8 cellular contexts compared by ENCODE assay signal in the genomic region with DNA sequence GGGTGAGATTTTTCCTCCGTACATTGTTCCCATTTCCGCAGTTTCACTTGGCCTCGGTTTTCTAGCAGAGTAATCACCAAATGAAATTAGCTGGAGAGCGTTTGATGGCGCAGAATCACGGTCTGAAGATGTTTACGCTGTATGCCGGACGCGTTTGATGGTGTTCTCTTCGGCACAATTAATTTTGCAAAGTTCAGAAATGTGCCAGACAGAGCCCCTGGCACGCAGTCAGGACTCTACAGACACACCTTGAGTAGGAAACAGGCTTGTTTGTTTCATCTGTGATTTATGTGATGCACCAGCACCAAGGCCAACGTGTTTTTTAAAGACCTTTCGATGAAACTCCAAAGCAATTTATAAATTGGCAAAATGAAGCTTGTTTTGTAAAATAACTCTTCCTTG. TPM values are rescaled to one million over a fixed set of nuclear protein-coding genes. Genes with fewer than 3 reads are reported as not detected.
DNase-seq lines count a peak whose midpoint lies in the region; ATAC-seq and TF ChIP-seq lines count a peak whose summit lies in the region.

No MANE protein-coding gene starts in this region.

- DNase-seq in H7 (no peak), activated B cell treated with CpG ODN at 0.5 μM for 24 hours (no peak), glutamatergic neuron (no peak), sciatic nerve (ENCODE audit: low spot score) (no peak), dedifferentiated amniotic fluid mesenchymal stem cell (ENCODE audit: extremely low spot score) (no peak)

- intact Hi-C loops in activated B cell treated with CpG ODN at 0.5 μM for 24 hours (cut with micrococcal nuclease): no loop called here
- intact Hi-C loops in sciatic nerve (cut with DNase I): no loop called here

- no peak for ATAC-seq in activated B cell treated with CpG ODN at 0.5 μM for 24 hours (ENCODE audit: low read depth)
- ATAC-seq in sciatic nerve: peak; percentile 25
- no peak for ATAC-seq in HG03460 (IDR thresholded peaks at IDR 0.05; ENCODE audit: unreplicated experiment)
- ATAC-seq in GM18868 (IDR thresholded peaks at IDR 0.05; ENCODE audit: unreplicated experiment): no peak
- ATAC-seq in GM21619 (IDR thresholded peaks at IDR 0.05; ENCODE audit: unreplicated experiment): no peak

- H3K4me1 Mint-ChIP-seq in activated B cell treated with CpG ODN at 0.5 μM for 24 hours: peaks cover 15% of the 10 kb centered on the region
- peaks cover 25% of the 10 kb centered on the region for H3K4me1 Mint-ChIP-seq in glutamatergic neuron (ENCODE audit: low read depth, unreplicated experiment)

- H3K9me3 Mint-ChIP-seq in activated B cell treated with CpG ODN at 0.5 μM for 24 hours (no peaks in the 10 kb centered on the region), glutamatergic neuron (ENCODE audit: unreplicated experiment) (peaks cover 9% of the 10 kb centered on the region)

- CTCF ChIA-PET in activated B cell treated with CpG ODN at 0.5 μM for 24 hours (lab: Charles Lee): interaction anchor here (1.0 kb wide), 1 partner anchor 115 kb away, joined by 3 read pairs; no protein-coding TSS in a partner anchor

- peaks cover 60% of the 10 kb centered on the region for H3K27me3 Mint-ChIP-seq in activated B cell treated with CpG ODN at 0.5 μM for 24 hours
- H3K27me3 Mint-ChIP-seq in glutamatergic neuron (ENCODE audit: unreplicated experiment): peaks cover 2% of the 10 kb centered on the region

- H3K27ac Mint-ChIP-seq in activated B cell treated with CpG ODN at 0.5 μM for 24 hours (no peak overlapping the region), glutamatergic neuron (ENCODE audit: unreplicated experiment) (peak overlapping the region; percentile 96)

- H3K4me3 ChIP-seq in H7 (ENCODE audit: insufficient read depth, low read depth, low read length): peak overlapping the region; percentile 90

- no peaks in the 10 kb centered on the region for H3K36me3 ChIP-seq in H7 (replicated peaks; ENCODE audit: control insufficient read depth, insufficient read depth, low read length)

- peaks cover 3% of the 10 kb centered on the region for H3K27me3 ChIP-seq in H7 (ENCODE audit: control insufficient read depth, insufficient read depth, low read length)

- no peak for TF ChIP-seq CTCF in activated B cell treated with CpG ODN at 0.5 μM for 24 hours (IDR thresholded peaks at IDR 0.05)
- TF ChIP-seq CTCF in glutamatergic neuron (IDR thresholded peaks at IDR 0.05; ENCODE audit: partially characterized antibody, unreplicated experiment): no peak

- H3K4me3 Mint-ChIP-seq in activated B cell treated with CpG ODN at 0.5 μM for 24 hours (peak overlapping the region; percentile 72), glutamatergic neuron (ENCODE audit: unreplicated experiment) (peak overlapping the region; percentile 95)

- no peaks in the 10 kb centered on the region for H3K36me3 Mint-ChIP-seq in activated B cell treated with CpG ODN at 0.5 μM for 24 hours (ENCODE audit: low read depth)
- peaks cover 4% of the 10 kb centered on the region for H3K36me3 Mint-ChIP-seq in glutamatergic neuron (ENCODE audit: unreplicated experiment)

- POLR2A ChIA-PET in activated B cell treated with CpG ODN at 0.5 μM for 24 hours (lab: Charles Lee): no interaction called here

RNA-seq across cellular contexts. Expression of a gene that starts 0.9 kb away (rescaled TPM):
- 10.5 and 11.8 TPM in 2 replicates for total RNA-seq in H7 (2014; rRNA removed; shearing (Covaris generic))
- not detected in 2 replicates for total RNA-seq in activated B cell treated with CpG ODN at 0.5 μM for 24 hours
- 41.6 TPM for total RNA-seq in glutamatergic neuron (ENCODE audit: unreplicated experiment)
- 106 TPM for total RNA-seq in sciatic nerve

Comparison
In these comparisons a context has a peak if more than half of its experiments do, and no peak if none do; other contexts are left out.
1. RNA of a gene that starts 0.9 kb away (total RNA-seq): 106 TPM in sciatic nerve (single experiment), 41.6 TPM in glutamatergic neuron (single experiment) and 10.5 to 11.8 TPM in H7; not detected in activated B cell treated with CpG ODN at 0.5 μM for 24 hours; every median in the first group is over 10 times any median in the second.